In genomic region chr16:53282975-53283946, GRCh38 we compare ENCODE assay signal across 9 cellular contexts.
A peak's percentile ranks its signal among the peaks of the same experiment; 100 is the strongest.
DNase-seq lines count a peak whose midpoint lies in the region; ATAC-seq and TF ChIP-seq lines count a peak whose summit lies in the region.
"Had no signal": no experiment of that assay in that cellular context is flagged by ENCODE, and none has a peak within 500 bp of the region (broad histone marks: within the 10 kb centered on the region; RNA-seq: fewer than 3 reads in every experiment).

No MANE protein-coding gene starts in this region.

- no peak overlapping the region for H3K4me3 ChIP-seq in tibial artery

- intact Hi-C loops in left ventricle myocardium superior (cut with micrococcal nuclease) (no loop called here), tibial artery (cut with DNase I; ENCODE audit: low total_unique reads) (no loop called here)

- no peaks in the 10 kb centered on the region for H3K27me3 Mint-ChIP-seq in T-helper 2 cell treated with Interferon-gamma antibody and Interleukin-4, amounts not matched to agents 5 μg/mL and 100 μg/mL, for 36 hours (ENCODE audit: low read depth)

- no peaks in the 10 kb centered on the region for H3K27me3 ChIP-seq in tibial artery

- H3K9me3 ChIP-seq in tibial artery: no peaks in the 10 kb centered on the region

- peak; percentile 21 for ATAC-seq in left ventricle myocardium superior
- no peak for ATAC-seq in HG03439 (IDR thresholded peaks at IDR 0.05; ENCODE audit: unreplicated experiment)

- H3K4me1 ChIP-seq in tibial artery: peaks cover 0 to 7% (median 0%) of the 10 kb centered on the region in 4 donors

- H3K27ac Mint-ChIP-seq in T-helper 2 cell treated with Interferon-gamma antibody and Interleukin-4, amounts not matched to agents 5 μg/mL and 100 μg/mL, for 36 hours: no peak overlapping the region

- no peak overlapping the region for H3K27ac ChIP-seq in tibial artery

- DNase-seq in EH (ENCODE audit: low read depth) (peak; percentile 58), M059J (ENCODE audit: low read depth) (peak; percentile 55), SW480 (ENCODE audit: low spot score) (peak; percentile 59), left ventricle myocardium superior (no peak), tibial artery (no peak), activated T-cell treated with anti-CD3 and anti-CD28 coated beads for 4 hours (no peak)
- no peak for DNase-seq in T-helper 2 cell treated with Interferon-gamma antibody and Interleukin-4, amounts not matched to agents 5 μg/mL and 100 μg/mL, for 36 hours (ENCODE audit: low spot score)
- DNase-seq: right cardiac atrium had no signal

- no peaks in the 10 kb centered on the region for H3K9me3 Mint-ChIP-seq in T-helper 2 cell treated with Interferon-gamma antibody and Interleukin-4, amounts not matched to agents 5 μg/mL and 100 μg/mL, for 36 hours

- no peaks in the 10 kb centered on the region for H3K4me1 Mint-ChIP-seq in T-helper 2 cell treated with Interferon-gamma antibody and Interleukin-4, amounts not matched to agents 5 μg/mL and 100 μg/mL, for 36 hours (ENCODE audit: low read depth)

- peak; percentile 41 to 45 for TF ChIP-seq CTCF in tibial artery (IDR thresholded peaks at IDR 0.05)

- peaks cover 12% of the 10 kb centered on the region for H3K36me3 Mint-ChIP-seq in T-helper 2 cell treated with Interferon-gamma antibody and Interleukin-4, amounts not matched to agents 5 μg/mL and 100 μg/mL, for 36 hours (ENCODE audit: low read depth)

- H3K36me3 ChIP-seq in tibial artery: peaks cover 39 to 59% (median 48%) of the 10 kb centered on the region in 3 donors

- no peak overlapping the region for H3K4me3 Mint-ChIP-seq in T-helper 2 cell treated with Interferon-gamma antibody and Interleukin-4, amounts not matched to agents 5 μg/mL and 100 μg/mL, for 36 hours

Comparison
In these comparisons a context has a peak if more than half of its experiments do, and no peak if none do; other contexts are left out.
1. DNase-seq: peak in EH (single experiment), M059J (single experiment) and SW480 (single experiment); none in left ventricle myocardium superior (single experiment), tibial artery (0 of 2), T-helper 2 cell treated with Interferon-gamma antibody and Interleukin-4, amounts not matched to agents 5 μg/mL and 100 μg/mL, for 36 hours (single experiment) and activated T-cell treated with anti-CD3 and anti-CD28 coated beads for 4 hours (single experiment).